ENCODE assay signal across 2 cellular contexts in genomic region chr4:159446266-159446976, GRCh38.
TF ChIP-seq lines count a peak whose summit lies in the region.

No MANE protein-coding gene starts in this region.

TF ChIP-seq in GM23338, 12 proteins besides CTCF, POLR2A, EP300 and RAD21 (continued from another document):
- TF ChIP-seq, protein P1, sequence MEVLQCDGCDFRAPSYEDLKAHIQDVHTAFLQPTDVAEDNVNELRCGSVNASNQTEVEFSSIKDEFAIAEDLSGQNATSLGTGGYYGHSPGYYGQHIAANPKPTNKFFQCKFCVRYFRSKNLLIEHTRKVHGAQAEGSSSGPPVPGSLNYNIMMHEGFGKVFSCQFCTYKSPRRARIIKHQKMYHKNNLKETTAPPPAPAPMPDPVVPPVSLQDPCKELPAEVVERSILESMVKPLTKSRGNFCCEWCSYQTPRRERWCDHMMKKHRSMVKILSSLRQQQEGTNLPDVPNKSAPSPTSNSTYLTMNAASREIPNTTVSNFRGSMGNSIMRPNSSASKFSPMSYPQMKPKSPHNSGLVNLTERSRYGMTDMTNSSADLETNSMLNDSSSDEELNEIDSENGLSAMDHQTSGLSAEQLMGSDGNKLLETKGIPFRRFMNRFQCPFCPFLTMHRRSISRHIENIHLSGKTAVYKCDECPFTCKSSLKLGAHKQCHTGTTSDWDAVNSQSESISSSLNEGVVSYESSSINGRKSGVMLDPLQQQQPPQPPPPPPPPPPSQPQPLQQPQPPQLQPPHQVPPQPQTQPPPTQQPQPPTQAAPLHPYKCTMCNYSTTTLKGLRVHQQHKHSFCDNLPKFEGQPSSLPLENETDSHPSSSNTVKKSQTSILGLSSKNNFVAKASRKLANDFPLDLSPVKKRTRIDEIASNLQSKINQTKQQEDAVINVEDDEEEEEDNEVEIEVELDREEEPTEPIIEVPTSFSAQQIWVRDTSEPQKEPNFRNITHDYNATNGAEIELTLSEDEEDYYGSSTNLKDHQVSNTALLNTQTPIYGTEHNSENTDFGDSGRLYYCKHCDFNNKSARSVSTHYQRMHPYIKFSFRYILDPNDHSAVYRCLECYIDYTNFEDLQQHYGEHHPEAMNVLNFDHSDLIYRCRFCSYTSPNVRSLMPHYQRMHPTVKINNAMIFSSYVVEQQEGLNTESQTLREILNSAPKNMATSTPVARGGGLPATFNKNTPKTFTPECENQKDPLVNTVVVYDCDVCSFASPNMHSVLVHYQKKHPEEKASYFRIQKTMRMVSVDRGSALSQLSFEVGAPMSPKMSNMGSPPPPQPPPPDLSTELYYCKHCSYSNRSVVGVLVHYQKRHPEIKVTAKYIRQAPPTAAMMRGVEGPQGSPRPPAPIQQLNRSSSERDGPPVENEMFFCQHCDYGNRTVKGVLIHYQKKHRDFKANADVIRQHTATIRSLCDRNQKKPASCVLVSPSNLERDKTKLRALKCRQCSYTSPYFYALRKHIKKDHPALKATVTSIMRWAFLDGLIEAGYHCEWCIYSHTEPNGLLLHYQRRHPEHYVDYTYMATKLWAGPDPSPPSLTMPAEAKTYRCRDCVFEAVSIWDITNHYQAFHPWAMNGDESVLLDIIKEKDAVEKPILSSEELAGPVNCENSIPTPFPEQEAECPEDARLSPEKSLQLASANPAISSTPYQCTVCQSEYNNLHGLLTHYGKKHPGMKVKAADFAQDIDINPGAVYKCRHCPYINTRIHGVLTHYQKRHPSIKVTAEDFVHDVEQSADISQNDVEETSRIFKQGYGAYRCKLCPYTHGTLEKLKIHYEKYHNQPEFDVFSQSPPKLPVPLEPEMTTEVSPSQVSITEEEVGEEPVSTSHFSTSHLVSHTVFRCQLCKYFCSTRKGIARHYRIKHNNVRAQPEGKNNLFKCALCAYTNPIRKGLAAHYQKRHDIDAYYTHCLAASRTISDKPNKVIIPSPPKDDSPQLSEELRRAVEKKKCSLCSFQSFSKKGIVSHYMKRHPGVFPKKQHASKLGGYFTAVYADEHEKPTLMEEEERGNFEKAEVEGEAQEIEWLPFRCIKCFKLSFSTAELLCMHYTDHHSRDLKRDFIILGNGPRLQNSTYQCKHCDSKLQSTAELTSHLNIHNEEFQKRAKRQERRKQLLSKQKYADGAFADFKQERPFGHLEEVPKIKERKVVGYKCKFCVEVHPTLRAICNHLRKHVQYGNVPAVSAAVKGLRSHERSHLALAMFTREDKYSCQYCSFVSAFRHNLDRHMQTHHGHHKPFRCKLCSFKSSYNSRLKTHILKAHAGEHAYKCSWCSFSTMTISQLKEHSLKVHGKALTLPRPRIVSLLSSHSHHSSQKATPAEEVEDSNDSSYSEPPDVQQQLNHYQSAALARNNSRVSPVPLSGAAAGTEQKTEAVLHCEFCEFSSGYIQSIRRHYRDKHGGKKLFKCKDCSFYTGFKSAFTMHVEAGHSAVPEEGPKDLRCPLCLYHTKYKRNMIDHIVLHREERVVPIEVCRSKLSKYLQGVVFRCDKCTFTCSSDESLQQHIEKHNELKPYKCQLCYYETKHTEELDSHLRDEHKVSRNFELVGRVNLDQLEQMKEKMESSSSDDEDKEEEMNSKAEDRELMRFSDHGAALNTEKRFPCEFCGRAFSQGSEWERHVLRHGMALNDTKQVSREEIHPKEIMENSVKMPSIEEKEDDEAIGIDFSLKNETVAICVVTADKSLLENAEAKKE (CRISPR knock-in tag; IDR thresholded peaks at IDR 0.05): no peak
- no peak for TF ChIP-seq ZNF114 (CRISPR knock-in tag; IDR thresholded peaks at IDR 0.05)
- TF ChIP-seq ZNF331 (CRISPR knock-in tag; IDR thresholded peaks at IDR 0.05; ENCODE audit: low read depth): no peak
- TF ChIP-seq CREB1 (CRISPR knock-in tag; IDR thresholded peaks at IDR 0.05; ENCODE audit: low read depth): no peak
- no peak for TF ChIP-seq JUNB (IDR thresholded peaks at IDR 0.05; ENCODE audit: unreplicated experiment)
- TF ChIP-seq POLR2AphosphoS5 (IDR thresholded peaks at IDR 0.05; ENCODE audit: low read depth): no peak
- TF ChIP-seq, protein P2, sequence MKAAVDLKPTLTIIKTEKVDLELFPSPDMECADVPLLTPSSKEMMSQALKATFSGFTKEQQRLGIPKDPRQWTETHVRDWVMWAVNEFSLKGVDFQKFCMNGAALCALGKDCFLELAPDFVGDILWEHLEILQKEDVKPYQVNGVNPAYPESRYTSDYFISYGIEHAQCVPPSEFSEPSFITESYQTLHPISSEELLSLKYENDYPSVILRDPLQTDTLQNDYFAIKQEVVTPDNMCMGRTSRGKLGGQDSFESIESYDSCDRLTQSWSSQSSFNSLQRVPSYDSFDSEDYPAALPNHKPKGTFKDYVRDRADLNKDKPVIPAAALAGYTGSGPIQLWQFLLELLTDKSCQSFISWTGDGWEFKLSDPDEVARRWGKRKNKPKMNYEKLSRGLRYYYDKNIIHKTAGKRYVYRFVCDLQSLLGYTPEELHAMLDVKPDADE (IDR thresholded peaks at IDR 0.05): no peak
- no peak for TF ChIP-seq REST (IDR thresholded peaks at IDR 0.05; ENCODE audit: unreplicated experiment)
- no peak for TF ChIP-seq STAT1 (IDR thresholded peaks at IDR 0.05; ENCODE audit: unreplicated experiment)

TF ChIP-seq in K562, 482 proteins besides CTCF, POLR2A, EP300 and RAD21 (continued from another document):
- TF ChIP-seq ZBTB26 (CRISPR knock-in tag; IDR thresholded peaks at IDR 0.05): 0 out of 2 replicates have a peak, but pooled peaks have one; percentile 28
- TF ChIP-seq ZNF263 (CRISPR knock-in tag; IDR thresholded peaks at IDR 0.05; ENCODE audit: borderline replicate concordance): no peak
- TF ChIP-seq, protein P3, sequence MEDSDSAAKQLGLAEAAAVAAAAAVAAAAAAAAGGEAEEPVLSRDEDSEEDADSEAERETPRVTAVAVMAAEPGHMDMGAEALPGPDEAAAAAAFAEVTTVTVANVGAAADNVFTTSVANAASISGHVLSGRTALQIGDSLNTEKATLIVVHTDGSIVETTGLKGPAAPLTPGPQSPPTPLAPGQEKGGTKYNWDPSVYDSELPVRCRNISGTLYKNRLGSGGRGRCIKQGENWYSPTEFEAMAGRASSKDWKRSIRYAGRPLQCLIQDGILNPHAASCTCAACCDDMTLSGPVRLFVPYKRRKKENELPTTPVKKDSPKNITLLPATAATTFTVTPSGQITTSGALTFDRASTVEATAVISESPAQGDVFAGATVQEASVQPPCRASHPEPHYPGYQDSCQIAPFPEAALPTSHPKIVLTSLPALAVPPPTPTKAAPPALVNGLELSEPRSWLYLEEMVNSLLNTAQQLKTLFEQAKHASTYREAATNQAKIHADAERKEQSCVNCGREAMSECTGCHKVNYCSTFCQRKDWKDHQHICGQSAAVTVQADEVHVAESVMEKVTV (CRISPR knock-in tag; IDR thresholded peaks at IDR 0.05): peak; percentile 74
- TF ChIP-seq NRF1 (conservative IDR thresholded peaks at IDR 0.05 in 1 of 2, IDR thresholded peaks at IDR 0.05 in 1 of 2): 0 out of 4 replicates have a peak, but pooled peaks of 1 of the 2 experiments have one; percentile 28
- no peak for TF ChIP-seq THAP7 (CRISPR knock-in tag; IDR thresholded peaks at IDR 0.05)
- TF ChIP-seq SIRT6 (IDR thresholded peaks at IDR 0.05; ENCODE audit: low read depth, low read length): no peak
- TF ChIP-seq TBP (optimal IDR thresholded peaks at IDR 0.05; ENCODE audit: low read depth, low read length): no peak
- no peak for TF ChIP-seq NCOR1 (IDR thresholded peaks at IDR 0.05)
- TF ChIP-seq TOE1 (IDR thresholded peaks at IDR 0.05; ENCODE audit: borderline replicate concordance): no peak
- no peak for TF ChIP-seq TOE1 (CRISPR knock-in tag; IDR thresholded peaks at IDR 0.05; ENCODE audit: borderline replicate concordance, low read depth)
- TF ChIP-seq MYBL2 (IDR thresholded peaks at IDR 0.05; ENCODE audit: low read depth): no peak
- TF ChIP-seq MYBL2 (CRISPR knock-in tag; IDR thresholded peaks at IDR 0.05; ENCODE audit: borderline replicate concordance): no peak
- no peak for TF ChIP-seq ZNF584 (CRISPR knock-in tag; IDR thresholded peaks at IDR 0.05; ENCODE audit: low read depth)
- no peak for TF ChIP-seq RBM14 (IDR thresholded peaks at IDR 0.05; ENCODE audit: borderline replicate concordance, insufficient read depth, low read depth, low read length)
- no peak for TF ChIP-seq ILK (tag; IDR thresholded peaks at IDR 0.05; ENCODE audit: borderline replicate concordance, low read depth)
- no peak for TF ChIP-seq RFX1 (IDR thresholded peaks at IDR 0.05)
- TF ChIP-seq TRIM28 (IDR thresholded peaks at IDR 0.05): no peak
- no peak for TF ChIP-seq ZFP30 (CRISPR knock-in tag; IDR thresholded peaks at IDR 0.05; ENCODE audit: borderline replicate concordance)
- peak; percentile 91 for TF ChIP-seq STAG1 (CRISPR knock-in tag; IDR thresholded peaks at IDR 0.05; ENCODE audit: borderline replicate concordance)
- no peak for TF ChIP-seq SMARCB1 (IDR thresholded peaks at IDR 0.05; ENCODE audit: insufficient read length, low read depth)
- TF ChIP-seq, protein P4, sequence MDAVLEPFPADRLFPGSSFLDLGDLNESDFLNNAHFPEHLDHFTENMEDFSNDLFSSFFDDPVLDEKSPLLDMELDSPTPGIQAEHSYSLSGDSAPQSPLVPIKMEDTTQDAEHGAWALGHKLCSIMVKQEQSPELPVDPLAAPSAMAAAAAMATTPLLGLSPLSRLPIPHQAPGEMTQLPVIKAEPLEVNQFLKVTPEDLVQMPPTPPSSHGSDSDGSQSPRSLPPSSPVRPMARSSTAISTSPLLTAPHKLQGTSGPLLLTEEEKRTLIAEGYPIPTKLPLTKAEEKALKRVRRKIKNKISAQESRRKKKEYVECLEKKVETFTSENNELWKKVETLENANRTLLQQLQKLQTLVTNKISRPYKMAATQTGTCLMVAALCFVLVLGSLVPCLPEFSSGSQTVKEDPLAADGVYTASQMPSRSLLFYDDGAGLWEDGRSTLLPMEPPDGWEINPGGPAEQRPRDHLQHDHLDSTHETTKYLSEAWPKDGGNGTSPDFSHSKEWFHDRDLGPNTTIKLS (IDR thresholded peaks at IDR 0.05; ENCODE audit: borderline replicate concordance, low read depth): no peak
- no peak for TF ChIP-seq OTX1 (CRISPR knock-in tag; IDR thresholded peaks at IDR 0.05)
- no peak for TF ChIP-seq MCM7 (IDR thresholded peaks at IDR 0.05)
- TF ChIP-seq ZNF354B (CRISPR knock-in tag; IDR thresholded peaks at IDR 0.05): no peak
- TF ChIP-seq ZNF668 (CRISPR knock-in tag; IDR thresholded peaks at IDR 0.05): no peak
- TF ChIP-seq, protein P5, sequence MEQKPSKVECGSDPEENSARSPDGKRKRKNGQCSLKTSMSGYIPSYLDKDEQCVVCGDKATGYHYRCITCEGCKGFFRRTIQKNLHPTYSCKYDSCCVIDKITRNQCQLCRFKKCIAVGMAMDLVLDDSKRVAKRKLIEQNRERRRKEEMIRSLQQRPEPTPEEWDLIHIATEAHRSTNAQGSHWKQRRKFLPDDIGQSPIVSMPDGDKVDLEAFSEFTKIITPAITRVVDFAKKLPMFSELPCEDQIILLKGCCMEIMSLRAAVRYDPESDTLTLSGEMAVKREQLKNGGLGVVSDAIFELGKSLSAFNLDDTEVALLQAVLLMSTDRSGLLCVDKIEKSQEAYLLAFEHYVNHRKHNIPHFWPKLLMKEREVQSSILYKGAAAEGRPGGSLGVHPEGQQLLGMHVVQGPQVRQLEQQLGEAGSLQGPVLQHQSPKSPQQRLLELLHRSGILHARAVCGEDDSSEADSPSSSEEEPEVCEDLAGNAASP (IDR thresholded peaks at IDR 0.05): no peak
- TF ChIP-seq IFI16 (CRISPR knock-in tag; IDR thresholded peaks at IDR 0.05): no peak
- TF ChIP-seq MCM5 (IDR thresholded peaks at IDR 0.05; ENCODE audit: low read depth): no peak
- TF ChIP-seq KLF10 (CRISPR knock-in tag; IDR thresholded peaks at IDR 0.05): no peak
- TF ChIP-seq MAZ (CRISPR knock-in tag; conservative IDR thresholded peaks at IDR 0.05 in 1 of 2, IDR thresholded peaks at IDR 0.05 in 1 of 2): 0 out of 4 replicates have a peak, but pooled peaks of 1 of the 2 experiments have one; percentile 29
- TF ChIP-seq, protein P6, sequence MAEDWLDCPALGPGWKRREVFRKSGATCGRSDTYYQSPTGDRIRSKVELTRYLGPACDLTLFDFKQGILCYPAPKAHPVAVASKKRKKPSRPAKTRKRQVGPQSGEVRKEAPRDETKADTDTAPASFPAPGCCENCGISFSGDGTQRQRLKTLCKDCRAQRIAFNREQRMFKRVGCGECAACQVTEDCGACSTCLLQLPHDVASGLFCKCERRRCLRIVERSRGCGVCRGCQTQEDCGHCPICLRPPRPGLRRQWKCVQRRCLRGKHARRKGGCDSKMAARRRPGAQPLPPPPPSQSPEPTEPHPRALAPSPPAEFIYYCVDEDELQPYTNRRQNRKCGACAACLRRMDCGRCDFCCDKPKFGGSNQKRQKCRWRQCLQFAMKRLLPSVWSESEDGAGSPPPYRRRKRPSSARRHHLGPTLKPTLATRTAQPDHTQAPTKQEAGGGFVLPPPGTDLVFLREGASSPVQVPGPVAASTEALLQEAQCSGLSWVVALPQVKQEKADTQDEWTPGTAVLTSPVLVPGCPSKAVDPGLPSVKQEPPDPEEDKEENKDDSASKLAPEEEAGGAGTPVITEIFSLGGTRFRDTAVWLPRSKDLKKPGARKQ (CRISPR knock-in tag; IDR thresholded peaks at IDR 0.05): no peak
- no peak for TF ChIP-seq CGGBP1 (CRISPR knock-in tag; IDR thresholded peaks at IDR 0.05)
TF ChIP-seq in K562: peak in this region for 7.
